In genomic region chr3:54954019-54954418, GRCh38 we compare ENCODE assay signal across 14 cellular contexts. TPM values are rescaled to one million over a fixed set of nuclear protein-coding genes. Genes with fewer than 3 reads are reported as not detected.
DNase-seq lines count a peak whose midpoint lies in the region; ATAC-seq and TF ChIP-seq lines count a peak whose summit lies in the region.
"Had no signal": no experiment of that assay in that cellular context is flagged by ENCODE, and none has a peak within 500 bp of the region (broad histone marks: within the 10 kb centered on the region; RNA-seq: fewer than 3 reads in every experiment).

No MANE protein-coding gene starts in this region.

- no peak overlapping the region for H3K4me3 Mint-ChIP-seq in osteocyte (ENCODE audit: unreplicated experiment)

- peaks cover 56% of the 10 kb centered on the region for H3K4me1 Mint-ChIP-seq in osteocyte (ENCODE audit: unreplicated experiment)

- peak overlapping the region; percentile 85 for H3K27ac Mint-ChIP-seq in osteocyte (ENCODE audit: unreplicated experiment)

- DNase-seq in GM04503 (ENCODE audit: low read depth) (peak; percentile 82), SJCRH30 (peak; percentile 30 to 36), fibroblast of pulmonary artery (ENCODE audit: low read depth) (peak; percentile 50), osteocyte (ENCODE audit: extremely low spot score, unreplicated experiment) (no peak), COLO668 (lab: John Stamatoyannopoulos, UW; ENCODE audit: unreplicated experiment) (no peak)
- DNase-seq: colonic mucosa; DMS153; H7; NCI-H1092; stimulated activated CD4-positive, alpha-beta T cell treated with anti-CD3 and anti-CD28 coated beads, Interleukin-4, amount 100 ng/mL, for 1 hour had no signal

- H3K9me3 ChIP-seq in SJCRH30 (replicated peaks) = no peaks in the 10 kb centered on the region
- H3K9me3 ChIP-seq: colonic mucosa had no signal

- H3K27me3 ChIP-seq in SJCRH30 = no peaks in the 10 kb centered on the region
- H3K27me3 ChIP-seq: colonic mucosa had no signal

- TF ChIP-seq CTCF in fibroblast of pulmonary artery (IDR thresholded peaks at IDR 0.05; ENCODE audit: low read length, missing control alignments) (no peak), osteocyte (IDR thresholded peaks at IDR 0.05) (no peak)

- no peaks in the 10 kb centered on the region for H3K36me3 ChIP-seq in SJCRH30
- H3K36me3 ChIP-seq: colonic mucosa had no signal

- H3K27me3 Mint-ChIP-seq in osteocyte (ENCODE audit: unreplicated experiment) = no peaks in the 10 kb centered on the region

- no peaks in the 10 kb centered on the region for H3K9me3 Mint-ChIP-seq in osteocyte (ENCODE audit: unreplicated experiment)

- no peak overlapping the region for H3K27ac ChIP-seq in SJCRH30
- H3K27ac ChIP-seq: colonic mucosa had no signal

- H3K4me3 ChIP-seq in SJCRH30 (no peak overlapping the region), fibroblast of pulmonary artery (replicated peaks; ENCODE audit: low read depth, low read length) (no peak overlapping the region)
- H3K4me3 ChIP-seq: colonic mucosa had no signal

- no peaks in the 10 kb centered on the region for H3K36me3 Mint-ChIP-seq in osteocyte (ENCODE audit: unreplicated experiment)

- peaks cover 21% of the 10 kb centered on the region for H3K4me1 ChIP-seq in SJCRH30
- H3K4me1 ChIP-seq: colonic mucosa had no signal

- ATAC-seq in GM18511 (IDR thresholded peaks at IDR 0.05; ENCODE audit: unreplicated experiment) (no peak), GM21526 (IDR thresholded peaks at IDR 0.05; ENCODE audit: low FRiP score, unreplicated experiment) (no peak), HG03565 (IDR thresholded peaks at IDR 0.05; ENCODE audit: unreplicated experiment) (no peak)

RNA-seq across cellular contexts. Expression of gene LRTM1, which starts 26.2 kb away (rescaled TPM):
- total RNA-seq in SJCRH30 (2014; rRNA removed; shearing (Covaris generic)) = 0.38 and 0.56 TPM in 2 replicates
- total RNA-seq in osteocyte = not detected in 2 replicates
- total RNA-seq: colonic mucosa, H7, temporal lobe had no signal

Comparison
In these comparisons a context has a peak if more than half of its experiments do, and no peak if none do; other contexts are left out.
1. DNase-seq: peak in GM04503 (single experiment), SJCRH30 (2 of 2) and fibroblast of pulmonary artery (single experiment); none in osteocyte (single experiment) and COLO668 (single experiment).